11 cellular contexts compared by ENCODE assay signal in the genomic region with DNA sequence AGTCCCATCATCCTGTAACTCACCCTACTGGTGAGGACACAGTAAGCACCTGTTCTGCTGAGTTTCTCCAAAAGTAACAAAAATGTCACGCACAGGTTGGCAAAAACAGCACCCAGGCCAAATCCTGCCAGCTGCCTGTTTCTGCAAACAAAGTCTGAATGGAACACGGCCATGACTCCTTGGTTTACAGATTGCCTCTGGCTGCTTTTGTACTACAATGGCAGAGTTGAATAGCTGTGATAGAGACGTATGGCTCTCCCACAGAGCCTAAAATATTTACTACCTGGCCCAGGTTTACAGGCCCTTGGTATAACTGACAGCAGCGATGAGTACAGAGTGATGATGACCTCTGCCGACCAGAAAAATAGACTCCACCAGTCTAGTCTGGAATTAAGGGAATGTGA. TPM values are rescaled to one million over a fixed set of nuclear protein-coding genes. Genes with fewer than 3 reads are reported as not detected.
DNase-seq lines count a peak whose midpoint lies in the region; ATAC-seq and TF ChIP-seq lines count a peak whose summit lies in the region.
"Had no signal": no experiment of that assay in that cellular context is flagged by ENCODE, and none has a peak within 500 bp of the region (broad histone marks: within the 10 kb centered on the region; RNA-seq: fewer than 3 reads in every experiment).

No MANE protein-coding gene starts in this region.

- H3K9me3 ChIP-seq in stomach = no peaks in the 10 kb centered on the region
- H3K9me3 ChIP-seq: neutrophil had no signal

- peaks cover 14 to 60% (median 33%) of the 10 kb centered on the region in 4 donors for H3K4me1 ChIP-seq in stomach

- H3K4me3 ChIP-seq in epithelial cell of proximal tubule (ENCODE audit: low read depth, low read length) = no peak overlapping the region
- H3K4me3 ChIP-seq in stomach = no peak overlapping the region

- WGBS in stomach, 5 donors = 29 to 59% (median 44%) methylated on average over 5 of the region's 5 CpGs

- no peaks in the 10 kb centered on the region for H3K27me3 ChIP-seq in stomach
- H3K27me3 ChIP-seq: brain microvascular endothelial cell, neutrophil had no signal

- TF ChIP-seq POLR2A in stomach (IDR thresholded peaks at IDR 0.05) = no peak

- peak overlapping the region in 4 of 5 donors; percentile 11 to 69 (median 23) for H3K27ac ChIP-seq in stomach
- H3K27ac ChIP-seq: brain microvascular endothelial cell, neutrophil had no signal

- TF ChIP-seq CTCF in epithelial cell of proximal tubule (conservative IDR thresholded peaks at IDR 0.05; ENCODE audit: low read depth, low read length) (peak; percentile 34), stomach (IDR thresholded peaks at IDR 0.05) (no peak)

- no peak for TF ChIP-seq EP300 in stomach (IDR thresholded peaks at IDR 0.05)

- H3K36me3 ChIP-seq in stomach = no peaks in the 10 kb centered on the region
- H3K36me3 ChIP-seq: brain microvascular endothelial cell, neutrophil had no signal

- intact Hi-C loops in stomach (cut with DNase I; ENCODE audit: low total_unique reads) = no loop called here
- intact Hi-C loops in sciatic nerve (cut with DNase I) = no loop called here

- DNase-seq in NCI-H1092 (lab: John Stamatoyannopoulos, UW) (peak; percentile 57), NCI-H748 treated with DMSO at 0.1 percent for 48 hours (lab: John Stamatoyannopoulos, UW) (peak; percentile 89), epithelial cell of proximal tubule (ENCODE audit: low read depth) (no peak), stomach (peak; percentile 57), A172 (ENCODE audit: low spot score) (no peak), sciatic nerve (ENCODE audit: low spot score) (no peak), globus pallidus (ENCODE audit: low spot score) (no peak)
- DNase-seq: activated CD8-positive, alpha-beta memory T cell treated with anti-CD3 and anti-CD28 coated beads, Interleukin-2, amount 50 U/mL, for 4 hours; brain microvascular endothelial cell had no signal

- ATAC-seq in sciatic nerve (no peak), GM19351 (IDR thresholded peaks at IDR 0.05; ENCODE audit: unreplicated experiment) (no peak)

RNA-seq across cellular contexts. Expression of a gene that starts 52.6 kb away (rescaled TPM):
- total RNA-seq in epithelial cell of proximal tubule = 10.3 and 12.4 TPM in 2 replicates
- total RNA-seq in stomach = 10 to 100 TPM in 1 of 5 donors, 1 to 10 TPM in 4; 1.2 to 40.0 (median 7.4) TPM
- 1 to 10 TPM; 5.7 to 6.6 (median 5.9) TPM for polyA plus RNA-seq in stomach
- total RNA-seq in A172 (2014; rRNA removed; shearing (Covaris generic)) = 1.8 and 2.7 TPM in 2 replicates
- total RNA-seq in sciatic nerve = 22.2 TPM

Comparison
In these comparisons a context has a peak if more than half of its experiments do, and no peak if none do; other contexts are left out.
1. DNase-seq: peak in NCI-H1092 (single experiment), NCI-H748 treated with DMSO at 0.1 percent for 48 hours (single experiment) and stomach (single experiment); none in epithelial cell of proximal tubule (single experiment), A172 (single experiment), sciatic nerve (single experiment) and globus pallidus (single experiment).